ENCODE assay signal across 8 cellular contexts in the genomic region with DNA sequence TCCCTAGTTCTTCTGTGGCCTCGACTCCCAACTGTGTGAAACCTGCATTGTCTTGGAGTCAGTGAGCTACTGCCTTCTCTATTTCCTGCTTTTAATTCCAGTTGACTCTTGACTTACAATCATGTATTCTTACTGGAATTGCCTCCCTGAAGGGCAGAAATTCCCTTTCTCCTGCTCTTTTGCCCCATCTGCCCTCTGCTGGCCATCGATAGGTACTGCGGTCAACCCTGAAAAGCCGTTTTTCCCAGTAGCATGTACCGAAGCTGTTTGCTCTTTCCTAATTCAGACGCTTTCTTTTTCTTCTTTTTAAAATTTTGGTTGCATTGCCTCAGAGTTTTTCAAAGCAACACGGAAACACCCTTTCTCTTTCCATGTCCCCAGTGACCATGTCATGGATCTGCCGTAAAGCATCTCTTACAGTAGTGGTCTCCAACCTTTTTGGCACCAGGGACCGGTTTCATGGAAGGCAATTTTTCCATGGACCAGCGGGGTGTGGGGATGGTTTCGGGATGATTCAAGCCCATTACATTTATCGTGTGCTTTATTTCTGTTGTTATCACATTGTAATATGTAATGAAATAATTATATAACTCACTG.
DNase-seq lines count a peak whose midpoint lies in the region; ATAC-seq, FAIRE-seq and TF ChIP-seq lines count a peak whose summit lies in the region.

No MANE protein-coding gene starts in this region.

- peak; percentile 87 for FAIRE-seq in GM12892 (lab: Jason Lieb, UNC)

- no peak overlapping the region for H3K27ac ChIP-seq in tibial nerve

- no peak for TF ChIP-seq EP300 in tibial nerve (IDR thresholded peaks at IDR 0.05)

- no peak for ATAC-seq in HG02870 (IDR thresholded peaks at IDR 0.05; ENCODE audit: unreplicated experiment)

- no peaks in the 10 kb centered on the region for H3K27me3 ChIP-seq in tibial nerve

- no peak overlapping the region for H3K4me3 Mint-ChIP-seq in nephron progenitor cell

- no peak for DNase-seq in AG09309 (ENCODE audit: low read depth)
- peak; percentile 21 for DNase-seq in GM12892 (ENCODE audit: insufficient read length)
- DNase-seq in NCI-H2227 treated with DMSO at 0.1 percent for 48 hours (lab: John Stamatoyannopoulos, UW): peak; percentile 38
- DNase-seq in activated CD8-positive, alpha-beta memory T cell treated with anti-CD3 and anti-CD28 coated beads, Interleukin-2, amount 50 U/mL, for 4 hours: peak; percentile 38
- peak; percentile 44 for DNase-seq in fibroblast of gingiva (ENCODE audit: low read depth)
- peak; percentile 44 for DNase-seq in nephron progenitor cell
- peak in 1 of 2 donors; percentile 56 for DNase-seq in tibial nerve (ENCODE audit: low spot score in 2 of 2)

- no peak overlapping the region for H3K27ac Mint-ChIP-seq in nephron progenitor cell

- TF ChIP-seq CTCF in AG09309 (IDR thresholded peaks at IDR 0.05; ENCODE audit: control insufficient read depth, insufficient read depth, low read depth, low read length, missing control alignments): peak; percentile 96
- TF ChIP-seq CTCF in nephron progenitor cell (IDR thresholded peaks at IDR 0.05): peak; percentile 92
- peak; percentile 80 to 88 (median 86) for TF ChIP-seq CTCF in tibial nerve (IDR thresholded peaks at IDR 0.05)

- H3K27me3 Mint-ChIP-seq in nephron progenitor cell (ENCODE audit: low read depth, poor library complexity): peaks cover 17% of the 10 kb centered on the region

- H3K4me1 ChIP-seq in tibial nerve: peaks cover 0 to 5% (median 0%) of the 10 kb centered on the region in 4 donors

- no peaks in the 10 kb centered on the region for H3K36me3 Mint-ChIP-seq in nephron progenitor cell (ENCODE audit: low read depth)

- no peaks in the 10 kb centered on the region for H3K36me3 ChIP-seq in tibial nerve

- H3K4me1 Mint-ChIP-seq in nephron progenitor cell: peaks cover 16% of the 10 kb centered on the region

- 33 to 38% methylated on average over 12 of the region's 12 CpGs for WGBS in tibial nerve, 2 donors

- H3K4me3 ChIP-seq in AG09309 (ENCODE audit: control insufficient read depth, low read depth, low read length) (peak overlapping the region; percentile 33), tibial nerve (peak overlapping the region in 2 of 4 donors; percentile 12 to 31)

- TF ChIP-seq POLR2A in GM12892 (IDR thresholded peaks at IDR 0.05; ENCODE audit: low read depth, low read length) (no peak), tibial nerve (IDR thresholded peaks at IDR 0.05) (no peak)

- no peaks in the 10 kb centered on the region for H3K9me3 ChIP-seq in tibial nerve

- no peaks in the 10 kb centered on the region for H3K9me3 Mint-ChIP-seq in nephron progenitor cell
